In the genomic region with DNA sequence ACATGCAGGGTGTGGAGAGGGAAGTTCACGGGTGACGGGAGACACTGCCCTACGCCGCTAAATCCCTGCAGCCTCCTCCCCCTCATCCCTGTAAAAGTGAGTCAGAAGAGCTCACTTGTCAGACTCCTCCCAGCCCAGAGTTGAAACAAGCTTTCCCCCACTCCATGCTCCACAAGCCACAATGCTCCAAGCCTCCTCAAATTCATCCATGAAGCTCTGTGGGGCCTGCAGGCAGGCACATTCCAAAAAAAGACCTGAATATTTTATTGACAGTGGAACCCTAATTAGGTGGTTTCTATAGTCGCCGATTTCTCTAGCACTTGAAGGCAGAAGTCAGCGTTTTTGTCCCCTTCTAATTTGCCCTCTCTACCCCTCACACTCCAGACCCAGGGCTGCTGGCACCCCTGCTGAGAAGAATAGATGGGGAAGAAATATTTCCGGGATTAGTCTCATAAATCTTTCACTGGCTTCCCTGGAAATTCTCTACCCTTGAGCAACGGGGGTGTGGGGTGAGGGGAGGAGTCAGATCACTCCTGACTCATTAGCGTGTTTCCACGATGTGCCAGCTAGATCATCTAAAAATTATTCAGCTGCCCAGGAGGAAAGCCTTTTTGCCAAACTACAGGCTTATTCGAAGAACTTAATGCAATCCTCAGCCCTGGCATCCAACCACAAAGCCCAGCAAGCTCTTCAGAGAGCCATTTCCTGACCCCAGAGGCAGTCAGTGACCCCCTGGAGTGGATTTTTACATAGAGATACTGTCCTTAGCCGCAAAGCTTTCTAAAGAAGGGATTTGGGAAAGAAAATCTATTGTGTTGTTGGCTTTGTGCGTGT, we compare ENCODE assay signal across 8 cellular contexts.
DNase-seq lines count a peak whose midpoint lies in the region; ATAC-seq and FAIRE-seq lines count a peak whose summit lies in the region.

No MANE protein-coding gene starts in this region.

- H3K36me3 ChIP-seq in SJCRH30 (no peaks in the 10 kb centered on the region), small intestine (ENCODE audit: control insufficient read depth in 2 of 2, insufficient read depth in 2 of 2, low read length in 2 of 2) (no peaks in the 10 kb centered on the region)

- ATAC-seq in GM18870 (IDR thresholded peaks at IDR 0.05; ENCODE audit: unreplicated experiment), result no peak
- no peak for ATAC-seq in HG03378 (IDR thresholded peaks at IDR 0.05; ENCODE audit: unreplicated experiment)
- ATAC-seq in HG02870 (IDR thresholded peaks at IDR 0.05; ENCODE audit: unreplicated experiment), result no peak

- H3K27me3 ChIP-seq in SJCRH30, result no peaks in the 10 kb centered on the region
- H3K27me3 ChIP-seq in small intestine (ENCODE audit: control insufficient read depth in 2 of 2, insufficient read depth in 2 of 2, low read length in 2 of 2), result no peaks in the 10 kb centered on the region

- H3K9me3 ChIP-seq in SJCRH30 (replicated peaks) (no peaks in the 10 kb centered on the region), small intestine (ENCODE audit: control insufficient read depth, low read depth) (no peaks in the 10 kb centered on the region)

- 32 to 37% (median 35%) methylated on average over 14 of the region's 14 CpGs for WGBS in small intestine, 3 donors

- peaks cover 22% of the 10 kb centered on the region for H3K4me1 ChIP-seq in SJCRH30
- no peaks in the 10 kb centered on the region for H3K4me1 ChIP-seq in small intestine (ENCODE audit: control insufficient read depth in 2 of 2, insufficient read depth in 1 of 2, low read depth in 1 of 2, low read length in 1 of 2)

- peak overlapping the region; percentile 72 for H3K27ac ChIP-seq in SJCRH30
- no peak overlapping the region for H3K27ac ChIP-seq in small intestine (ENCODE audit: low read depth in 1 of 2, low read length in 1 of 2)

- H3K4me3 ChIP-seq in SJCRH30, result peak overlapping the region; percentile 28
- no peak overlapping the region for H3K4me3 ChIP-seq in small intestine (ENCODE audit: low read depth in 1 of 2, low read length in 2 of 2)

- DNase-seq in HS-27A (ENCODE audit: low read depth) (peak; percentile 85), SJCRH30 (peak; percentile 88 to 90), glomerular endothelial cell (ENCODE audit: extremely low read depth, low read depth, low spot score) (peak; percentile 54), small intestine (peak; percentile 38), midbrain (lab: John Stamatoyannopoulos, UW) (no peak)

- no peak for FAIRE-seq in small intestine (lab: Jason Lieb, UNC)
